8 cellular contexts compared by ENCODE assay signal in genomic region chr9:15403155-15403554, GRCh38. TPM values are rescaled to one million over a fixed set of nuclear protein-coding genes. Genes with fewer than 3 reads are reported as not detected.
A peak's percentile ranks its signal among the peaks of the same experiment; 100 is the strongest.
DNase-seq lines count a peak whose midpoint lies in the region; ATAC-seq and TF ChIP-seq lines count a peak whose summit lies in the region.

No MANE protein-coding gene starts in this region.

- no peak for DNase-seq in AG04449 (ENCODE audit: low read depth, low spot score)
- no peak for DNase-seq in fibroblast of villous mesenchyme (ENCODE audit: low read depth)
- no peak for DNase-seq in NCI-H1092 (lab: John Stamatoyannopoulos, UW)
- DNase-seq in stimulated activated CD4-positive, alpha-beta T cell treated with anti-CD3 and anti-CD28 coated beads, Interleukin-2, amount 100 ng/mL, for 48 hours = no peak
- DNase-seq in sciatic nerve (ENCODE audit: low spot score) = no peak

- H3K27ac ChIP-seq in OCI-LY3 (ENCODE audit: low read length) = no peak overlapping the region

- no peaks in the 10 kb centered on the region for H3K27me3 ChIP-seq in OCI-LY3 (ENCODE audit: low read depth, low read length)

- POLR2A ChIA-PET in AG04449 (lab: Yijun Ruan, JAX) = no interaction called here

- intact Hi-C loops in sciatic nerve (cut with DNase I) = no loop called here

- H3K4me3 ChIP-seq in AG04449 (ENCODE audit: low read depth, low read length) (no peak overlapping the region), OCI-LY3 (ENCODE audit: low read length) (no peak overlapping the region), fibroblast of villous mesenchyme (ENCODE audit: low read depth, low read length) (no peak overlapping the region)

- no peaks in the 10 kb centered on the region for H3K4me1 ChIP-seq in OCI-LY3 (ENCODE audit: low read length)

- H3K36me3 ChIP-seq in OCI-LY3 (replicated peaks; ENCODE audit: low read depth, low read length) = no peaks in the 10 kb centered on the region

- ATAC-seq in GM18867 (IDR thresholded peaks at IDR 0.05; ENCODE audit: unreplicated experiment) (peak; percentile 64), GM18858 (IDR thresholded peaks at IDR 0.05; ENCODE audit: unreplicated experiment) (no peak), sciatic nerve (no peak)

- TF ChIP-seq CTCF in AG04449 (IDR thresholded peaks at IDR 0.05; ENCODE audit: insufficient read depth, low read length, missing control alignments) (peak; percentile 2), OCI-LY3 (IDR thresholded peaks at IDR 0.05; ENCODE audit: low read depth, low read length) (peak; percentile 43), fibroblast of villous mesenchyme (IDR thresholded peaks at IDR 0.05; ENCODE audit: insufficient read depth, low read depth, low read length) (peak; percentile 25)

- no peak overlapping the region for H2AFZ ChIP-seq in OCI-LY3 (ENCODE audit: low read depth, low read length)

- no peaks in the 10 kb centered on the region for H3K79me2 ChIP-seq in OCI-LY3 (ENCODE audit: low read length)

- no peak overlapping the region for H3K9ac ChIP-seq in OCI-LY3 (ENCODE audit: low read length)

- H4K20me1 ChIP-seq in OCI-LY3 (ENCODE audit: insufficient read depth, low read length) = no peaks in the 10 kb centered on the region

- H3K9me3 ChIP-seq in OCI-LY3 (ENCODE audit: insufficient read depth, low read length) = no peaks in the 10 kb centered on the region

- no peak overlapping the region for H3K4me2 ChIP-seq in OCI-LY3 (ENCODE audit: low read length)

- CTCF ChIA-PET in AG04449 (lab: Yijun Ruan, JAX) = interaction anchor here (0.7 kb wide), 1 partner anchor 13 kb away, joined by 3 read pairs; no protein-coding TSS in a partner anchor

RNA-seq across cellular contexts. Expression of gene SNAPC3, which starts 19.5 kb away (rescaled TPM):
- total RNA-seq in fibroblast of villous mesenchyme = 40.9 and 59.6 TPM in 2 replicates
- total RNA-seq in sciatic nerve = 38.3 TPM
